17 cellular contexts compared by ENCODE assay signal in the genomic region with DNA sequence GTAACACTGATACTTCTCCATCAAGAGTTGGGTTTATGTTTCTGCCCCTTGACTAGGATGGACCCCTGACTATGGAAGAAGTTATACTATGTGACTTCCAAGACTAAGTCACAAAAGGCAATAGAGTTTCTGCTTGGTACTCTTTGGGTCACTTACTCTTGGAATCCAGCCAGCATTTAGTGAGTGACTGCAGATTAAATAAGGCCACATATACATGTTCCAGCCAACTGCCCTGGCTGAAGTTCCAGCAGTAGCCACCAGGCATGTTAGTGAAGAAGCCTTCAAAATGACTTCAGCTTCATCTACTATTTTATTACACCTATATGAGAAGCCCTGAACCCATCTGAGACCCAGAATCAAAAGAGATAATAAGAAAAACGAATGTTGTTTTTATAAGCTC.
DNase-seq lines count a peak whose midpoint lies in the region; ATAC-seq lines count a peak whose summit lies in the region.
"Had no signal": no experiment of that assay in that cellular context is flagged by ENCODE, and none has a peak within 500 bp of the region (broad histone marks: within the 10 kb centered on the region; RNA-seq: fewer than 3 reads in every experiment).

No MANE protein-coding gene starts in this region.

- no peaks in the 10 kb centered on the region for H3K9me3 ChIP-seq in aorta (ENCODE audit: control insufficient read depth, low read length)
- H3K9me3 ChIP-seq: SK-N-SH had no signal

- H3K27ac ChIP-seq in aorta (ENCODE audit: low read depth in 1 of 2, low read length in 2 of 2), result no peak overlapping the region
- H3K27ac ChIP-seq: HL-60, PC-9 had no signal

- DNase-seq in NCI-H82 (lab: John Stamatoyannopoulos, UW), result peak; percentile 4
- no peak for DNase-seq in NCI-H82 treated with DMSO at 0.1 percent for 48 hours (lab: John Stamatoyannopoulos, UW; ENCODE audit: unreplicated experiment)
- DNase-seq in NAMALWA (ENCODE audit: low spot score), result peak; percentile 3
- peak; percentile 1 for DNase-seq in kidney tubule cell (ENCODE audit: low spot score)
- no peak for DNase-seq in aorta
- no peak for DNase-seq in glomerular visceral epithelial cell (ENCODE audit: extremely low spot score)
- no peak for DNase-seq in activated effector memory CD4-positive, alpha-beta T cell treated with anti-CD3 and anti-CD28 coated beads, Interleukin-2, amount 50 U/mL, for 16 hours
- DNase-seq in NCI-H2227 treated with DMSO at 0.1 percent for 48 hours (lab: John Stamatoyannopoulos, UW), result no peak
- DNase-seq: C1 segment of cervical spinal cord, DMS153, HCEC 1CT, NCI-H187, NCI-H526 treated with DMSO at 0.1 percent for 48 hours, PC-9, Right ventricle myocardium superior, SK-N-SH had no signal

- ATAC-seq in aorta (ENCODE audit: low FRiP score), result peak; percentile 22

- intact Hi-C loops in aorta (cut with DNase I), result no loop called here

- H3K27me3 ChIP-seq in aorta (ENCODE audit: control insufficient read depth in 1 of 2, insufficient read depth in 2 of 2, low read length in 1 of 2), result no peaks in the 10 kb centered on the region

- H3K36me3 ChIP-seq in aorta (ENCODE audit: control insufficient read depth in 1 of 2, insufficient read depth in 2 of 2, low read length in 1 of 2), result no peaks in the 10 kb centered on the region

- H3K4me1 ChIP-seq in aorta (ENCODE audit: control insufficient read depth in 1 of 2, insufficient read depth in 2 of 2, low read length in 2 of 2), result no peaks in the 10 kb centered on the region

- 63 to 74% methylated on average over 1 of the region's 1 CpG for WGBS in aorta, 2 donors

- H3K4me3 ChIP-seq in aorta (ENCODE audit: low read length in 2 of 2), result no peak overlapping the region
- H3K4me3 ChIP-seq: PC-9 had no signal

Comparison
In these comparisons a context has a peak if more than half of its experiments do, and no peak if none do; other contexts are left out.
1. DNase-seq: peak in NCI-H82 (single experiment), NAMALWA (single experiment) and kidney tubule cell (single experiment); none in NCI-H82 treated with DMSO at 0.1 percent for 48 hours (single experiment), aorta (0 of 2), glomerular visceral epithelial cell (single experiment), activated effector memory CD4-positive, alpha-beta T cell treated with anti-CD3 and anti-CD28 coated beads, Interleukin-2, amount 50 U/mL, for 16 hours (single experiment) and NCI-H2227 treated with DMSO at 0.1 percent for 48 hours (single experiment).